ENCODE assay signal across 18 cellular contexts in genomic region chr5:153969563-153969895, GRCh38.
"Had no signal": no experiment of that assay in that cellular context is flagged by ENCODE, and none has a peak within 500 bp of the region (broad histone marks: within the 10 kb centered on the region; RNA-seq: fewer than 3 reads in every experiment).

No MANE protein-coding gene starts in this region.

- H3K9ac ChIP-seq: parathyroid adenoma had no signal

- H2AFZ ChIP-seq: parathyroid adenoma had no signal

- H3K9me3 ChIP-seq: body of pancreas, gastroesophageal sphincter, sigmoid colon, spleen had no signal

- DNase-seq: activated B cell treated with CpG ODN at 0.5 μM for 24 hours; activated CD4-positive, alpha-beta T cell treated with anti-CD3 and anti-CD28 coated beads, Interleukin-2, amount 10 ng/mL, durations not matched to agents 24 days and 14 days; activated CD8-positive, alpha-beta memory T cell treated with anti-CD3 and anti-CD28 coated beads, Interleukin-2, amount 50 U/mL, for 4 hours; activated gamma-delta T cell; activated T-cell treated with anti-CD3 and anti-CD28 coated beads, Interleukin-2, amount 50 U/mL, for 48 hours; amniotic stem cell; caudate nucleus; erythroblast; islet precursor cell; naive thymus-derived CD8-positive, alpha-beta T cell; sigmoid colon; spleen; stimulated activated naive CD8-positive, alpha-beta T cell treated with anti-CD3 and anti-CD28 coated beads, Interleukin-15, amount 100 ng/mL, for 72 hours had no signal

- H3K27ac ChIP-seq: body of pancreas, gastroesophageal sphincter, parathyroid adenoma, sigmoid colon, spleen had no signal

- H3K36me3 ChIP-seq: gastroesophageal sphincter, sigmoid colon, spleen had no signal

- H3K4me3 ChIP-seq: body of pancreas, gastroesophageal sphincter, sigmoid colon, spleen had no signal

- H3K79me2 ChIP-seq: parathyroid adenoma had no signal

- H3K27me3 ChIP-seq: body of pancreas, sigmoid colon had no signal

- H3K4me1 ChIP-seq: parathyroid adenoma, sigmoid colon had no signal

- ATAC-seq: activated CD8-positive, alpha-beta T cell treated with anti-CD3 and anti-CD28 coated beads, Interleukin-2, amount 10 ng/mL, durations not matched to agents 7 days and 5 days; body of pancreas; gastroesophageal sphincter; left lobe of liver; naive thymus-derived CD8-positive, alpha-beta T cell; stimulated activated naive CD8-positive, alpha-beta T cell treated with anti-CD3 and anti-CD28 coated beads, Interleukin-15, amount 100 ng/mL, for 72 hours had no signal
